ENCODE assay signal across 13 cellular contexts in the genomic region with DNA sequence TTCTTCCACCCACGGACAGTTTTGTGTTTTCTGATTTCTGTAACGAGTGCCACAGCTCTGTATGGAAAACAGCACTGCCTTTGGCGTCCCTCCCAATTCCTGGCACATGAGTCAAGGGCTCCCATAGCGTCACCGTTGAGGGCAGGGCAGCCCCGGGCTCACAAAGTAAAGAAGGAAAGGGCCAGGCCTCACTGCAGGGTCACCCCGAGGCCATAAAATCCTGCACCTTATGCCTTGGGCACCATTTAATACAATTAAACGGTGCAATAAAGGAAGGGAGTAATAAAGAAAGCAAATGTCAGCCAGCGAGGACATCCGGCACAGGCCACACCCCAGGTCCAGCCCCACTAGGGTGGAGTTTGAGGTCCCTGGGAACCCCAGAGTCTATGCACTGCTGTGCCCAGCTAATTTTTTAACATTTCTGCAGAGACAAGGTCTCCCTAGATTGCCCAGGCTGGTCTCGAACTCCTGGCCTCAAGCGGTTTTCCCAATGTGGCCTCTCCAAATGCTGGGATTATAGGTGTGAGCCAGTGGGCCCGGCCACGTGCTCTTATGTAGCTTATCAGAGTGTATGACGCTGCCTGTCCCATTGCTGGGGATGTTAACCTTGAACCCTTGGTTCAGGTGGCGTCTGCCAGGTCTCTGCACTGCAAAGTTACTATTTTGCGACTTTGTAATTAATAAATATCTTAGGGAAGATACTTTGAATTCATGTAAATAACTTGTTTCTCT. TPM values are rescaled to one million over a fixed set of nuclear protein-coding genes. Genes with fewer than 3 reads are reported as not detected.
A peak's percentile ranks its signal among the peaks of the same experiment; 100 is the strongest.
DNase-seq lines count a peak whose midpoint lies in the region; ATAC-seq, FAIRE-seq and TF ChIP-seq lines count a peak whose summit lies in the region.
"Had no signal": no experiment of that assay in that cellular context is flagged by ENCODE, and none has a peak within 500 bp of the region (broad histone marks: within the 10 kb centered on the region; RNA-seq: fewer than 3 reads in every experiment).

No MANE protein-coding gene starts in this region.

- FAIRE-seq in keratinocyte (lab: Jason Lieb, UNC), result no peak
- FAIRE-seq: GM12878 had no signal

- H3K27ac ChIP-seq in keratinocyte (ENCODE audit: control insufficient read depth, insufficient read depth, low read length), result no peak overlapping the region
- H3K27ac ChIP-seq: right lobe of liver had no signal

- intact Hi-C loops in MCF 10A (cut with micrococcal nuclease), result no loop called here

- H3K9me1 ChIP-seq in keratinocyte (ENCODE audit: control insufficient read depth, extremely low read depth, insufficient read depth, low read length), result no peaks in the 10 kb centered on the region

- H3K79me2 ChIP-seq in keratinocyte (ENCODE audit: control insufficient read depth, insufficient read depth, low read length), result no peaks in the 10 kb centered on the region

- H3K27me3 Mint-ChIP-seq in MCF 10A (ENCODE audit: insufficient read depth, unreplicated experiment), result no peaks in the 10 kb centered on the region

- POLR2A ChIA-PET in MCF 10A (lab: Yijun Ruan, JAX), result interaction anchor here (0.7 to 1.2 kb wide), 2 partner anchors 12 to 79 kb away, joined by 3 to 4 read pairs; no protein-coding TSS in a partner anchor

- H3K4me3 ChIP-seq in keratinocyte (ENCODE audit: control insufficient read depth in 2 of 3, extremely low read depth in 1 of 3, insufficient read depth in 2 of 3, low read depth in 1 of 3, low read length in 3 of 3), result no peak overlapping the region
- H3K4me3 ChIP-seq: GM12878, right lobe of liver had no signal

- H3K27ac Mint-ChIP-seq in MCF 10A (ENCODE audit: low read depth, unreplicated experiment), result peak overlapping the region; percentile 68

- TF ChIP-seq CTCF in MCF 10A (IDR thresholded peaks at IDR 0.05; ENCODE audit: unreplicated experiment), result no peak
- TF ChIP-seq CTCF in keratinocyte (optimal IDR thresholded peaks at IDR 0.05 in 1 of 3, IDR thresholded peaks at IDR 0.05 in 1 of 3, conservative IDR thresholded peaks at IDR 0.05 in 1 of 3; ENCODE audit: extremely low read depth in 1 of 3, insufficient read depth in 2 of 3, low read length in 3 of 3), result no peak

- ATAC-seq in GM19328 (IDR thresholded peaks at IDR 0.05; ENCODE audit: unreplicated experiment), result no peak
- no peak for ATAC-seq in HG03139 (IDR thresholded peaks at IDR 0.05; ENCODE audit: unreplicated experiment)
- ATAC-seq: GM12878, right lobe of liver had no signal

- BruUV-seq in MCF 10A (replicated peaks; lab: Mats Ljungman, UMichigan), result no TSS peak

- DNase-seq in 8988T (peak; percentile 81), HS-27A (ENCODE audit: low read depth) (peak; percentile 75), MCF 10A (ENCODE audit: unreplicated experiment) (peak; percentile 84), keratinocyte (ENCODE audit: low read depth, low spot score) (no peak), NOMO-1 treated with DMSO at 0.1 percent for 48 hours (lab: John Stamatoyannopoulos, UW; ENCODE audit: unreplicated experiment) (no peak), NCI-H2107 treated with DMSO at 0.1 percent for 48 hours (lab: John Stamatoyannopoulos, UW; ENCODE audit: unreplicated experiment) (no peak)
- DNase-seq: AML-193, cortex of kidney, right lobe of liver, T-helper 1 cell had no signal

- CTCF ChIA-PET in MCF 10A (lab: Yijun Ruan, JAX), result interaction anchor here (3.4 kb wide), 1 partner anchor 10 kb away, joined by 22 read pairs; no protein-coding TSS in a partner anchor

- H3K27me3 ChIP-seq in keratinocyte (ENCODE audit: control insufficient read depth, extremely low read depth, insufficient read depth, low read length), result no peaks in the 10 kb centered on the region
- H3K27me3 ChIP-seq: right lobe of liver had no signal

- H3K4me2 ChIP-seq in keratinocyte (ENCODE audit: control insufficient read depth, extremely low read depth, insufficient read depth, low read depth, low read length), result peak overlapping the region; percentile 6

- peaks cover 12% of the 10 kb centered on the region for H3K4me1 Mint-ChIP-seq in MCF 10A (ENCODE audit: insufficient read depth, unreplicated experiment)

- no peaks in the 10 kb centered on the region for H4K20me1 ChIP-seq in keratinocyte (ENCODE audit: control insufficient read depth, extremely low read depth, insufficient read depth, low read length)

- peaks cover 7% of the 10 kb centered on the region for H3K4me1 ChIP-seq in keratinocyte (ENCODE audit: control insufficient read depth, extremely low read depth, insufficient read depth, low read length)
- H3K4me1 ChIP-seq: right lobe of liver had no signal

- no peak overlapping the region for H2AFZ ChIP-seq in keratinocyte (ENCODE audit: control insufficient read depth, low read length)

- H3K9me3 Mint-ChIP-seq in MCF 10A (ENCODE audit: unreplicated experiment), result peaks cover 9% of the 10 kb centered on the region

- no peak overlapping the region for H3K9ac ChIP-seq in keratinocyte (ENCODE audit: control insufficient read depth, extremely low read depth, insufficient read depth, low read length)

- H3K9me3 ChIP-seq in keratinocyte (ENCODE audit: control insufficient read depth, low read depth, low read length), result peaks cover 3% of the 10 kb centered on the region
- H3K9me3 ChIP-seq: right lobe of liver had no signal

- no peaks in the 10 kb centered on the region for H3K36me3 ChIP-seq in keratinocyte (ENCODE audit: control insufficient read depth in 2 of 2, extremely low read depth in 1 of 2, insufficient read depth in 2 of 2, low read length in 2 of 2)
- H3K36me3 ChIP-seq: right lobe of liver had no signal

- dilution Hi-C loops in keratinocyte (cut with MboI; ENCODE audit: extremely low pct_ligation_motif_present, low sequenced_read_pairs), result no loop called here

- no peaks in the 10 kb centered on the region for H3K36me3 Mint-ChIP-seq in MCF 10A (ENCODE audit: insufficient read depth, unreplicated experiment)

- peak overlapping the region; percentile 38 for H3K4me3 Mint-ChIP-seq in MCF 10A (ENCODE audit: unreplicated experiment)

RNA-seq across cellular contexts. Expression of gene MUC2, which starts 13.6 kb away (rescaled TPM):
- 0.02 TPM in 2 replicates for total RNA-seq in MCF 10A (2022)
- polyA plus RNA-seq in keratinocyte, result not detected in 3 replicates
- polyA plus RNA-seq in keratinocyte (2011; ENCODE audit: low read depth), result not detected
- not detected in 2 replicates for polyA plus RNA-seq in keratinocyte (2011; cell fraction: cytosol; rRNA removed)
- polyA plus RNA-seq in keratinocyte (2011; cell fraction: nucleus; rRNA removed), result not detected in 2 replicates
- not detected in 2 replicates for polyA plus RNA-seq in keratinocyte (2012; ENCODE audit: low replicate concordance)
- polyA minus RNA-seq in keratinocyte, result 0.07 TPM in 1 of 3 replicates, not detected in the others
- not detected for polyA minus RNA-seq in keratinocyte (2011; cell fraction: cytosol; rRNA and poly(A)+ RNA removed)
- polyA minus RNA-seq in keratinocyte (2011; cell fraction: nucleus; rRNA and poly(A)+ RNA removed), result not detected in 2 replicates
- polyA plus RNA-seq: GM12878 had no signal

RNA-seq across cellular contexts. Expression of gene MUC6, which starts 24.5 kb away (rescaled TPM):
- not detected in 2 replicates for total RNA-seq in MCF 10A (2022)
- polyA plus RNA-seq in keratinocyte, result not detected in 3 replicates
- not detected for polyA plus RNA-seq in keratinocyte (2011; ENCODE audit: low read depth)
- polyA plus RNA-seq in keratinocyte (2011; cell fraction: cytosol; rRNA removed), result not detected in 2 replicates
- polyA plus RNA-seq in keratinocyte (2011; cell fraction: nucleus; rRNA removed), result not detected in 2 replicates
- 0.07 and 0.14 TPM in 2 replicates for polyA plus RNA-seq in keratinocyte (2012; ENCODE audit: low replicate concordance)
- 0.30 TPM in 1 of 3 replicates, not detected in the others for polyA minus RNA-seq in keratinocyte
- not detected for polyA minus RNA-seq in keratinocyte (2011; cell fraction: cytosol; rRNA and poly(A)+ RNA removed)
- polyA minus RNA-seq in keratinocyte (2011; cell fraction: nucleus; rRNA and poly(A)+ RNA removed), result not detected in 2 replicates

Comparison
In these comparisons a context has a peak if more than half of its experiments do, and no peak if none do; other contexts are left out.
1. DNase-seq: peak in 8988T (single experiment), HS-27A (single experiment) and MCF 10A (single experiment); none in keratinocyte (single experiment), NOMO-1 treated with DMSO at 0.1 percent for 48 hours (single experiment) and NCI-H2107 treated with DMSO at 0.1 percent for 48 hours (single experiment).